8 cellular contexts compared by ENCODE assay signal in genomic region chr3:65436580-65436979, GRCh38.
A peak's percentile ranks its signal among the peaks of the same experiment; 100 is the strongest.
DNase-seq lines count a peak whose midpoint lies in the region; ATAC-seq and TF ChIP-seq lines count a peak whose summit lies in the region.

No MANE protein-coding gene starts in this region.

- no peak overlapping the region for H3K4me3 Mint-ChIP-seq in activated CD4-positive, alpha-beta memory T cell treated with anti-CD3 and anti-CD28 coated beads, Interleukin-2, amount 10 ng/mL, durations not matched to agents 7 days and 5 days
- H3K4me3 Mint-ChIP-seq in naive thymus-derived CD8-positive, alpha-beta T cell: no peak overlapping the region

- H3K4me1 Mint-ChIP-seq in activated CD4-positive, alpha-beta memory T cell treated with anti-CD3 and anti-CD28 coated beads, Interleukin-2, amount 10 ng/mL, durations not matched to agents 7 days and 5 days: no peaks in the 10 kb centered on the region
- no peaks in the 10 kb centered on the region for H3K4me1 Mint-ChIP-seq in naive thymus-derived CD8-positive, alpha-beta T cell

- no peaks in the 10 kb centered on the region for H3K36me3 Mint-ChIP-seq in activated CD4-positive, alpha-beta memory T cell treated with anti-CD3 and anti-CD28 coated beads, Interleukin-2, amount 10 ng/mL, durations not matched to agents 7 days and 5 days (ENCODE audit: low read depth)
- no peaks in the 10 kb centered on the region for H3K36me3 Mint-ChIP-seq in naive thymus-derived CD8-positive, alpha-beta T cell

- POLR2A ChIA-PET in activated CD4-positive, alpha-beta memory T cell treated with anti-CD3 and anti-CD28 coated beads, Interleukin-2, amount 10 ng/mL, durations not matched to agents 7 days and 5 days (lab: Charles Lee): no interaction called here
- POLR2A ChIA-PET in naive thymus-derived CD8-positive, alpha-beta T cell (lab: Charles Lee): no interaction called here

- DNase-seq in AG09319 (ENCODE audit: extremely low read depth, low read depth) (no peak), H4 (ENCODE audit: low spot score) (peak; percentile 39), SK-MEL-5 (ENCODE audit: low read depth, low spot score) (peak; percentile 36), iPS-NIHi7 (ENCODE audit: extremely low spot score) (peak; percentile 37), LoVo (ENCODE audit: low spot score) (no peak), cerebellum (ENCODE audit: low spot score) (no peak)
- DNase-seq in activated CD4-positive, alpha-beta memory T cell treated with anti-CD3 and anti-CD28 coated beads, Interleukin-2, amount 10 ng/mL, durations not matched to agents 7 days and 5 days: no peak
- no peak for DNase-seq in naive thymus-derived CD8-positive, alpha-beta T cell

- no peak overlapping the region for H3K27ac Mint-ChIP-seq in activated CD4-positive, alpha-beta memory T cell treated with anti-CD3 and anti-CD28 coated beads, Interleukin-2, amount 10 ng/mL, durations not matched to agents 7 days and 5 days
- no peak overlapping the region for H3K27ac Mint-ChIP-seq in naive thymus-derived CD8-positive, alpha-beta T cell

- CTCF ChIA-PET in activated CD4-positive, alpha-beta memory T cell treated with anti-CD3 and anti-CD28 coated beads, Interleukin-2, amount 10 ng/mL, durations not matched to agents 7 days and 5 days (lab: Charles Lee): no interaction called here

- no peaks in the 10 kb centered on the region for H3K9me3 Mint-ChIP-seq in activated CD4-positive, alpha-beta memory T cell treated with anti-CD3 and anti-CD28 coated beads, Interleukin-2, amount 10 ng/mL, durations not matched to agents 7 days and 5 days
- peaks cover 0 to 5% (median 0%) of the 10 kb centered on the region in 9 donors for H3K9me3 Mint-ChIP-seq in naive thymus-derived CD8-positive, alpha-beta T cell

- no peak for ATAC-seq in naive thymus-derived CD8-positive, alpha-beta T cell

- in situ Hi-C loops in SK-MEL-5 (cut with HindIII; ENCODE audit: low pct_unique_long_range_greater_than_20kb, low sequenced_read_pairs): no loop called here

- peak; percentile 44 for TF ChIP-seq CTCF in AG09319 (IDR thresholded peaks at IDR 0.05; ENCODE audit: low read depth, low read length)

- no peaks in the 10 kb centered on the region for H3K27me3 Mint-ChIP-seq in activated CD4-positive, alpha-beta memory T cell treated with anti-CD3 and anti-CD28 coated beads, Interleukin-2, amount 10 ng/mL, durations not matched to agents 7 days and 5 days
- peaks cover 0 to 3% (median 0%) of the 10 kb centered on the region in 5 donors for H3K27me3 Mint-ChIP-seq in naive thymus-derived CD8-positive, alpha-beta T cell

Comparison
In these comparisons a context has a peak if more than half of its experiments do, and no peak if none do; other contexts are left out.
1. DNase-seq: peak in H4 (single experiment), SK-MEL-5 (single experiment) and iPS-NIHi7 (single experiment); none in AG09319 (single experiment), activated CD4-positive, alpha-beta memory T cell treated with anti-CD3 and anti-CD28 coated beads, Interleukin-2, amount 10 ng/mL, durations not matched to agents 7 days and 5 days (single experiment), naive thymus-derived CD8-positive, alpha-beta T cell (0 of 10), LoVo (single experiment) and cerebellum (single experiment).